ENCODE assay signal across 32 cellular contexts in the genomic region with DNA sequence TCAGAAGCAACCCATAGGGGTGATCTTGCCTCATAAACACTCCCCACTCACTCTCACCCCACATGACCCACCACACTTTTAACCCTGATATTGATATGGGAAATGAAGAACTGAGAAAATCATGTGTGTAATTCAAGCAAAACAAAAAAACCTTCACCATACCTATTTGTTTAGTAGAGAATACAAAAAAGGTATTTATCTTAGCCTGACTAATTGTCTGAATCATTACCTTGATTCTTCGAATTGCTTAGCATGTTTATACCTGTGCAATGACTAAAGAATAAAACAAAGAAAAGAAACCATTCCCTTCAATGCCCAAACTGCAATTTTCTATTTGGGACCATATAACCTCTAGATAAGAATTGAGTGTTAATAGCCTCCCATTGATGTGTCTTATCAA. TPM values are rescaled to one million over a fixed set of nuclear protein-coding genes. Genes with fewer than 3 reads are reported as not detected.
"Had no signal": no experiment of that assay in that cellular context is flagged by ENCODE, and none has a peak within 500 bp of the region (broad histone marks: within the 10 kb centered on the region; RNA-seq: fewer than 3 reads in every experiment).

No MANE protein-coding gene starts in this region.

- DNase-seq: cortex of kidney; effector memory CD8-positive, alpha-beta T cell; foreskin melanocyte; glutamatergic neuron; heart right ventricle; hippocampal formation; kidney glomerular epithelial cell; left colon; left ventricle myocardium superior; lower lobe of right lung; natural killer cell; occipital lobe; right cardiac atrium; sigmoid colon; stimulated activated CD4-positive, alpha-beta T cell treated with anti-CD3 and anti-CD28 coated beads, Interleukin-2, amount 100 ng/mL, for 24 hours; stimulated activated CD4-positive, alpha-beta T cell treated with anti-CD3 and anti-CD28 coated beads, Interleukin-4, amount 100 ng/mL, for 24 hours; stimulated activated naive CD8-positive, alpha-beta T cell treated with anti-CD3 and anti-CD28 coated beads, Interleukin-15, Interleukin-2, amounts not matched to agents 100 U/mL and 50 U/mL, for 24 hours; substantia nigra; testis; tibial artery had no signal

- H3K27me3 Mint-ChIP-seq: effector memory CD8-positive, alpha-beta T cell; memory B cell; stimulated activated memory B cell treated with anti-CD40 and anti-IgM and Interleukin-4, amounts not matched to agents 10 μg/mL and 1 μg/mL and 100 μg/mL, for 72 hours; type B pancreatic cell had no signal

- H3K4me1 ChIP-seq: esophagus muscularis mucosa, heart right ventricle, lower lobe of right lung, prostate gland, sigmoid colon, testis, tibial artery had no signal

- H3K9me3 Mint-ChIP-seq: type B pancreatic cell had no signal

- H3K36me3 Mint-ChIP-seq: memory B cell; natural killer cell; stimulated activated memory B cell treated with anti-CD40 and anti-IgM and Interleukin-4, amounts not matched to agents 10 μg/mL and 1 μg/mL and 100 μg/mL, for 72 hours; type B pancreatic cell had no signal

- H3K36me3 ChIP-seq: esophagus muscularis mucosa, heart right ventricle, lower lobe of right lung, prostate gland, sigmoid colon, tibial artery had no signal

- H3K9me3 ChIP-seq: esophagus muscularis mucosa, heart right ventricle, lower lobe of right lung, prostate gland, sigmoid colon, testis, tibial artery had no signal

- H3K4me1 Mint-ChIP-seq: memory B cell; natural killer cell; stimulated activated memory B cell treated with anti-CD40 and anti-IgM and Interleukin-4, amounts not matched to agents 10 μg/mL and 1 μg/mL and 100 μg/mL, for 72 hours had no signal

- H3K27ac ChIP-seq: esophagus muscularis mucosa, heart right ventricle, lower lobe of right lung, prostate gland, sigmoid colon, testis, tibial artery had no signal

- FAIRE-seq: islet of Langerhans had no signal

- ATAC-seq: effector memory CD8-positive, alpha-beta T cell; heart right ventricle; left colon; left ventricle myocardium superior; lower lobe of right lung; natural killer cell; right cardiac atrium; stimulated activated memory B cell treated with anti-CD40 and anti-IgM and Interleukin-4, amounts not matched to agents 10 μg/mL and 1 μg/mL and 100 μg/mL, for 72 hours; stimulated activated naive CD8-positive, alpha-beta T cell treated with anti-CD3 and anti-CD28 coated beads, Interleukin-15, Interleukin-2, amounts not matched to agents 100 U/mL and 50 U/mL, for 24 hours had no signal

- H3K27me3 ChIP-seq: esophagus muscularis mucosa, sigmoid colon, testis, tibial artery had no signal

- H3K4me3 Mint-ChIP-seq: effector memory CD8-positive, alpha-beta T cell; memory B cell; natural killer cell; stimulated activated memory B cell treated with anti-CD40 and anti-IgM and Interleukin-4, amounts not matched to agents 10 μg/mL and 1 μg/mL and 100 μg/mL, for 72 hours; type B pancreatic cell had no signal

- H3K4me3 ChIP-seq: esophagus muscularis mucosa, heart right ventricle, lower lobe of right lung, prostate gland, sigmoid colon, testis, tibial artery had no signal

RNA-seq across cellular contexts. Expression of a gene that starts 1.8 kb away (rescaled TPM):
- total RNA-seq: dermis microvascular lymphatic vessel endothelial cell, esophagus muscularis mucosa, fibroblast of lung, heart right ventricle, left colon, left ventricle myocardium superior, lower lobe of right lung, mononuclear cell, natural killer cell, occipital lobe, prostate gland, right cardiac atrium, sigmoid colon, skeletal muscle tissue, testis, urinary bladder had no signal
- polyA plus RNA-seq: fibroblast of lung, heart right ventricle, neural cell, right cardiac atrium, sigmoid colon, urinary bladder had no signal

RNA-seq across cellular contexts. Expression of a gene that starts 51.1 kb away (rescaled TPM):
- total RNA-seq: dermis microvascular lymphatic vessel endothelial cell, esophagus muscularis mucosa, fibroblast of lung, heart right ventricle, left ventricle myocardium superior, mononuclear cell, natural killer cell, occipital lobe, right cardiac atrium, skeletal muscle tissue, testis had no signal
- polyA plus RNA-seq: fibroblast of lung, heart right ventricle, neural cell, right cardiac atrium had no signal
